In the genomic region with DNA sequence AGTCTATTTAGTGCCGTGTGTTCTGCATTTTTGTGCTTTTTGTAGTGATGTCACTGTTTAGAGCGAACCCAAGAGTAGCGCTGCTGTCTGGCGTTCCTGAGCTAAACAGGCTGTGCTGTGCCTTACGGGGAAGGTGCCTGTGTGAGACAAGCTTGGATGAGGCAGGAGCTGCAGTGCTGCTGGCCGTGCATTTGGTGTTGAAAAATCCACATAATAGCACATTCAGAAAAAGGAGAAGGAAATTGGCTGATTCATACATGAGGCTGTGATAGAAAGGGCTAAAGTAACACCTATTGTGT, we compare ENCODE assay signal across 5 cellular contexts. TPM values are rescaled to one million over a fixed set of nuclear protein-coding genes. Genes with fewer than 3 reads are reported as not detected.
"Had no signal": no experiment of that assay in that cellular context is flagged by ENCODE, and none has a peak within 500 bp of the region (broad histone marks: within the 10 kb centered on the region; RNA-seq: fewer than 3 reads in every experiment).

No MANE protein-coding gene starts in this region.

RNA-seq across cellular contexts. Expression of a gene that starts 50.2 kb away (rescaled TPM):
- total RNA-seq: endothelial cell of umbilical vein, epithelial cell of proximal tubule, foreskin keratinocyte, kidney epithelial cell, myocyte had no signal
- polyA plus RNA-seq: endothelial cell of umbilical vein had no signal
